ENCODE assay signal across 8 cellular contexts in the genomic region with DNA sequence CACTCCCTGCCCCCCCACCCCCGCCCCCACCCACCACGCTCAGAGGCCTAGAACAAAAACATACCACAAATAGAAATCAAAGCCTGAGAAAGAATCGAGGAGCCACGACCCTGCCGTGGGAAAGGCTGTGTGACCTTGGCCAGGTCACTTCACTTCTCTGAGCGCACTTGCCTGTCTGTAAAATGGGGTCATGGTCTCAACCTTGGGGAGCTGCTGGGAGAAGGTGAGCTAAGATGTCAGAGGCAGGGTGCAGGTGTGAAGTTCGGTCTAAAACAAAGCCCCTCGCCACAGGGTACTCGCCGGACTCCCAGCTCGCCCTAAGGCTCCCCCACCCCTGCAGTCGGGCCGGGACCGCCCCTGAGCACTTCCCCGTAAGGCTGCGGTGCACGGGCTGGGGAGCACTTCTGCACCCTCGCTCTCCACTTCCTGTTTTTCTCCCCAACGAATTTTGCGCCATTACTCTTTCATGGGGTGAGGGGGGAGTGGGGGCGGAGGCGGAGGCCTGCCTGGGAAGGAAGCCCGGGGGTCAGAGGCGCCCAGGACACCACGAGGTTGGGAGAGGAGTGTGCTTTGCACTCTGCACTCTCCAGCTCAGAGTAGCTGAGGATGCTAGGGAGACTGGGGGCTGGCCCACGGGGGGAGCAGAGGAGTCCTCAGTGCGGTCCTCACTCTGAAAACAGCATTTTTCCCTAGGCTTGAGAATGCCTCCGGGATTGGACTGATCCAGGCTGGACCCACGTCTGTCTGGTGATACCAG. TPM values are rescaled to one million over a fixed set of nuclear protein-coding genes. Genes with fewer than 3 reads are reported as not detected.
A peak's percentile ranks its signal among the peaks of the same experiment; 100 is the strongest.
DNase-seq lines count a peak whose midpoint lies in the region; ATAC-seq and TF ChIP-seq lines count a peak whose summit lies in the region.

No MANE protein-coding gene starts in this region.

- TF ChIP-seq EP300 in transverse colon (IDR thresholded peaks at IDR 0.05; ENCODE audit: low read depth) = no peak

- no peaks in the 10 kb centered on the region for H3K9me2 ChIP-seq in DOHH2 (replicated peaks; ENCODE audit: control insufficient read depth, low read length)
- no peaks in the 10 kb centered on the region for H3K9me2 ChIP-seq in PC-3 (replicated peaks; ENCODE audit: low read length)

- BruUV-seq in PC-3 (replicated peaks; lab: Mats Ljungman, UMichigan) = no TSS peak

- H3K4me1 ChIP-seq in DOHH2 (ENCODE audit: control insufficient read depth, low read length) (peaks cover 63% of the 10 kb centered on the region), mononuclear cell (ENCODE audit: insufficient read depth, low read length) (peaks cover 75% of the 10 kb centered on the region), transverse colon (peaks cover 0 to 14% (median 4%) of the 10 kb centered on the region in 4 donors), PC-3 (ENCODE audit: insufficient read depth, low read length) (no peaks in the 10 kb centered on the region; the same call in 1 of the 2 replicates)

- H3K4me1 Mint-ChIP-seq in activated T-cell treated with anti-CD3 and anti-CD28 coated beads, Interleukin-2, amount 50 U/mL, for 24 hours (ENCODE audit: low read depth) = peaks cover 75% of the 10 kb centered on the region

- no peak overlapping the region for H3K9ac ChIP-seq in PC-3 (ENCODE audit: low read length)

- no peak for ATAC-seq in HG03439 (IDR thresholded peaks at IDR 0.05; ENCODE audit: unreplicated experiment)
- no peak for ATAC-seq in PC-3
- no peak for ATAC-seq in HG03520 (IDR thresholded peaks at IDR 0.05; ENCODE audit: unreplicated experiment)

- TF ChIP-seq CTCF in DOHH2 (IDR thresholded peaks at IDR 0.05; ENCODE audit: low read depth, low read length, poor library complexity, severe bottlenecking) (no peak), transverse colon (IDR thresholded peaks at IDR 0.05) (no peak), PC-3 (conservative IDR thresholded peaks at IDR 0.05; ENCODE audit: low read depth, low read length) (no peak)

- H3K27ac ChIP-seq in DOHH2 (ENCODE audit: low read depth, low read length) = peak overlapping the region; percentile 69
- H3K27ac ChIP-seq in transverse colon = peak overlapping the region; percentile 40 to 67 (median 54)
- H3K27ac ChIP-seq in PC-3 (ENCODE audit: low read length) = no peak overlapping the region

- CTCF ChIA-PET in PC-3 (lab: Charles Lee) = no interaction called here

- H3K4me3 Mint-ChIP-seq in activated T-cell treated with anti-CD3 and anti-CD28 coated beads, Interleukin-2, amount 50 U/mL, for 24 hours = peak overlapping the region; percentile 89

- peaks cover 5% of the 10 kb centered on the region; the same call in 1 of the 2 replicates for H3K79me2 ChIP-seq in DOHH2 (ENCODE audit: control insufficient read depth, low read length)
- H3K79me2 ChIP-seq in PC-3 (ENCODE audit: low read length) = no peaks in the 10 kb centered on the region

- H3K4me2 ChIP-seq in DOHH2 (ENCODE audit: low read length) (peak overlapping the region; percentile 90), PC-3 (ENCODE audit: low read length) (no peak overlapping the region)

- no peaks in the 10 kb centered on the region for H3K27me3 Mint-ChIP-seq in activated T-cell treated with anti-CD3 and anti-CD28 coated beads, Interleukin-2, amount 50 U/mL, for 24 hours

- H2AFZ ChIP-seq in PC-3 (ENCODE audit: low read length) = no peak overlapping the region

- no peaks in the 10 kb centered on the region; the same call in 1 of the 2 replicates for H3F3A ChIP-seq in DOHH2 (ENCODE audit: control insufficient read depth, insufficient read depth)
- H3F3A ChIP-seq in PC-3 (ENCODE audit: low read length, unreplicated experiment) = no peaks in the 10 kb centered on the region

- H3K36me3 ChIP-seq in DOHH2 (ENCODE audit: control insufficient read depth, low read length) (no peaks in the 10 kb centered on the region), transverse colon (no peaks in the 10 kb centered on the region), PC-3 (ENCODE audit: low read depth, low read length) (no peaks in the 10 kb centered on the region)

- intact Hi-C loops in transverse colon (cut with DNase I; ENCODE audit: low total_unique reads) (no loop called here), PC-3 (cut with micrococcal nuclease) (loop anchor here (5.0 kb wide), 1 partner anchor 58 kb away; no protein-coding TSS in a partner anchor)

- no peak for TF ChIP-seq POLR2A in transverse colon (IDR thresholded peaks at IDR 0.05)

- no peaks in the 10 kb centered on the region for H3K9me3 ChIP-seq in DOHH2 (ENCODE audit: control insufficient read depth, insufficient read depth, low read length)
- no peaks in the 10 kb centered on the region for H3K9me3 ChIP-seq in mononuclear cell (ENCODE audit: low read depth, low read length)
- H3K9me3 ChIP-seq in transverse colon = no peaks in the 10 kb centered on the region
- no peaks in the 10 kb centered on the region for H3K9me3 ChIP-seq in PC-3 (ENCODE audit: low read length)

- WGBS in transverse colon (ENCODE audit: low coverage in 1 of 2), 2 donors = 0 to 39% methylated on average over 1 to 28 of the region's 29 CpGs

- DNase-seq in NK-92 treated with Interleukin-12 subunit alpha and Interleukin-12 subunit beta, amount 100 ng/mL, for 24 hours (lab: John Stamatoyannopoulos, UW) = peak; percentile 83
- peak; percentile 84 for DNase-seq in activated T-cell treated with anti-CD3 and anti-CD28 coated beads, Interleukin-2, amount 50 U/mL, for 24 hours
- DNase-seq in transverse colon (peak; percentile 67), PC-3 (no peak)

- H4K20me1 ChIP-seq in DOHH2 (ENCODE audit: control insufficient read depth, insufficient read depth, low read depth, low read length) (no peaks in the 10 kb centered on the region), PC-3 (ENCODE audit: low read length) (no peaks in the 10 kb centered on the region)

- H3K4me3 ChIP-seq in DOHH2 (ENCODE audit: low read length) (peak overlapping the region; percentile 78), mononuclear cell (ENCODE audit: low read length) (peak overlapping the region; percentile 49), transverse colon (peak overlapping the region in 1 of 4 donors; percentile 27), PC-3 (ENCODE audit: low read length) (no peak overlapping the region)

- POLR2A ChIA-PET in PC-3 (lab: Charles Lee; ENCODE audit: unreplicated experiment) = no interaction called here

- H3K36me3 Mint-ChIP-seq in activated T-cell treated with anti-CD3 and anti-CD28 coated beads, Interleukin-2, amount 50 U/mL, for 24 hours (ENCODE audit: low read depth) = peaks cover 50% of the 10 kb centered on the region

- in situ Hi-C loops in transverse colon (cut with MboI; ENCODE audit: low pct_ligation_motif_present in 1 of 4, low pct_unique_long_range_greater_than_20kb in 1 of 4, low sequenced_read_pairs in 3 of 4) = loop anchor here in 1 of 4 donors (10.0 kb wide), 1 partner anchor 235 kb away; no protein-coding TSS in a partner anchor

- peak overlapping the region; percentile 96 for H3K27ac Mint-ChIP-seq in activated T-cell treated with anti-CD3 and anti-CD28 coated beads, Interleukin-2, amount 50 U/mL, for 24 hours

- H3K27me3 ChIP-seq in DOHH2 (ENCODE audit: control insufficient read depth, low read length) (no peaks in the 10 kb centered on the region), mononuclear cell (ENCODE audit: insufficient read depth, low read length) (no peaks in the 10 kb centered on the region), transverse colon (peaks cover 4% of the 10 kb centered on the region), PC-3 (ENCODE audit: low read length) (no peaks in the 10 kb centered on the region)

- no peaks in the 10 kb centered on the region for H3K9me3 Mint-ChIP-seq in activated T-cell treated with anti-CD3 and anti-CD28 coated beads, Interleukin-2, amount 50 U/mL, for 24 hours

RNA-seq across cellular contexts. Expression of a gene that starts 21.9 kb away (rescaled TPM):
- 126 TPM for total RNA-seq in mononuclear cell
- total RNA-seq in transverse colon = 1 to 10 TPM in 3 of 4 donors, under 1 TPM in 1; 0.20 to 6.7 (median 4.1) TPM
- 4.5 and 6.0 TPM in 2 replicates for total RNA-seq in PC-3 (2014; rRNA removed)

RNA-seq across cellular contexts. Expression of a gene that starts 40.9 kb away (rescaled TPM):
- total RNA-seq in mononuclear cell = 3.3 TPM
- total RNA-seq in transverse colon = 10 to 100 TPM in 1 of 4 donors, 1 to 10 TPM in 3; 2.6 to 19.7 (median 6.0) TPM
- 13.8 and 18.4 TPM in 2 replicates for total RNA-seq in PC-3 (2014; rRNA removed)

Comparison
In these comparisons a context has a peak if more than half of its experiments do, and no peak if none do; other contexts are left out.
1. RNA of a gene that starts 21.9 kb away (total RNA-seq): 126 TPM in mononuclear cell (single experiment); 0.20 to 6.7 TPM in transverse colon and 4.5 to 6.0 TPM in PC-3; every median in the first group is over 10 times any median in the second.